8 cellular contexts compared by ENCODE assay signal in the genomic region with DNA sequence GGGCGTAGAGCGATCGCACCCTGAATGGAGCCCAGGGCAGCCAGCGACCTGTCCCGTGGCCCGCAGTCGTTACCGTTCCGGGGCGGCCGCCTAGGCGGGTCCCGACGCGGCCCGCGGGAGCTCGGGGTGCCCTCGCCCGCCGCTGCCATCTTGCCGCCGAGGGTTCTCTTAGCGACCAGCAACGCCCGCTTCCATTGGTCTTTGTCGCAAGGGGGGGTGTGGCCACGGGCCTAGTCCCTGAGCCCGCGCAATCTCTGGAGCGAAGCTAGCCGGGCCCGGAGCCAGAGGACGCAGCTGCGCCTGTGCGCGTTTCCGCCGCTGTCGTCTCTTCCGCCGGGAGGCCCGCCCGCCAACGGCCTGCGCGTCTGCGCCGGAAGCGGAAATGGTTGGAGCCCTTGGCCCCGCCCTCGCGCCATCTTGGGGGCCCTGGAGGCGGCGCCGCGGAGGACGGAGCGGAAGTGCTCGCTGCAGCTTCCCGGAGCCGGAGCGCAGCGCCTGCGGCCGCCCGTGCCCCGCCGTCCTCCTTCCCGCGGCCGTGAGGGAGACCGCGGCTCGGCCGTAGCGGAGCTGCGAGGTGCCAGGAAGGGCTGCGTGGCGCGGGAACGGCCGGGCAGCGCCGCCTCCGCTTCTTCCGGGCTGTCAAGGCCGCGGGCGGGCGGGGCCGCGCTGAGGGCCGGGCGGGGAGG. TPM values are rescaled to one million over a fixed set of nuclear protein-coding genes. Genes with fewer than 3 reads are reported as not detected.
A peak's percentile ranks its signal among the peaks of the same experiment; 100 is the strongest.
DNase-seq lines count a peak whose midpoint lies in the region; ATAC-seq, FAIRE-seq and TF ChIP-seq lines count a peak whose summit lies in the region.

A gene (minus strand): TSS at position 170 of the 686 bp plus-strand sequence. CDS start 21 bp downstream, at position 149.
A gene with protein sequence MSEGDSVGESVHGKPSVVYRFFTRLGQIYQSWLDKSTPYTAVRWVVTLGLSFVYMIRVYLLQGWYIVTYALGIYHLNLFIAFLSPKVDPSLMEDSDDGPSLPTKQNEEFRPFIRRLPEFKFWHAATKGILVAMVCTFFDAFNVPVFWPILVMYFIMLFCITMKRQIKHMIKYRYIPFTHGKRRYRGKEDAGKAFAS (plus strand): TSS at position 457 of the 686 bp plus-strand sequence. CDS start 3,950 bp downstream, outside the sequence.

- H3K27ac ChIP-seq in adipose tissue (ENCODE audit: low read depth, low read length) (peak within 1 kb of the TSS; percentile 51), cardiac muscle cell (peak within 1 kb of the TSS; percentile 87), pancreas (peak within 1 kb of the TSS; percentile 67 to 85 (median 76)), tibial nerve (peak within 1 kb of the TSS; percentile 72 to 89 (median 82))

- peak; percentile 99 for DNase-seq in GM12892 (ENCODE audit: insufficient read length)
- DNase-seq in NCI-H1436 (lab: John Stamatoyannopoulos, UW), result peak; percentile 98
- DNase-seq in SW480 (ENCODE audit: low spot score), result peak; percentile 98
- peak; percentile 99 to 100 for DNase-seq in cardiac muscle cell (ENCODE audit: low read depth in 1 of 2, low spot score in 1 of 2)
- peak; percentile 99 to 100 (median 100) for DNase-seq in pancreas
- peak; percentile 97 for DNase-seq in tibial nerve (ENCODE audit: low spot score in 2 of 2)

- peak; percentile 85 for ATAC-seq in HG02840 (IDR thresholded peaks at IDR 0.05; ENCODE audit: low FRiP score, unreplicated experiment)
- ATAC-seq in pancreas, result peak; percentile 93 to 99 (median 94)

- TF ChIP-seq EP300 in tibial nerve (IDR thresholded peaks at IDR 0.05), result peak; percentile 86 to 99

- H3K27me3 ChIP-seq in cardiac muscle cell (no peaks in the 10 kb centered on the region), pancreas (no peaks in the 10 kb centered on the region), tibial nerve (no peaks in the 10 kb centered on the region)

- intact Hi-C loops in pancreas (cut with DNase I), result no loop called here

- H3K4me1 ChIP-seq in cardiac muscle cell (ENCODE audit: low read depth) (peaks cover 5% of the 10 kb centered on the region), pancreas (peaks cover 17 to 28% (median 25%) of the 10 kb centered on the region in 3 donors), tibial nerve (peaks cover 0 to 49% (median 18%) of the 10 kb centered on the region in 4 donors)

- TF ChIP-seq CTCF in cardiac muscle cell (IDR thresholded peaks at IDR 0.05; ENCODE audit: low read depth, low read length), result no peak
- TF ChIP-seq CTCF in pancreas (IDR thresholded peaks at IDR 0.05), result no peak
- peak in 2 of 5 experiments; percentile 13 to 52 for TF ChIP-seq CTCF in tibial nerve (IDR thresholded peaks at IDR 0.05)

- H3K9me3 ChIP-seq in cardiac muscle cell (ENCODE audit: low read depth) (no peaks in the 10 kb centered on the region), pancreas (no peaks in the 10 kb centered on the region), tibial nerve (no peaks in the 10 kb centered on the region)

- H3K4me3 ChIP-seq in cardiac muscle cell (peak within 1 kb of the TSS; percentile 93), pancreas (peak within 1 kb of the TSS; percentile 76 to 99 (median 90)), tibial nerve (peak within 1 kb of the TSS; percentile 49 to 87 (median 82))

- 0% methylated on average over 64 to 95 of the region's 95 CpGs for WGBS in adipose tissue, 3 donors
- WGBS in pancreas, 2 donors, result 0 to 1% methylated on average over 44 to 95 of the region's 95 CpGs
- 0 to 1% methylated on average over 9 to 24 of the region's 95 CpGs for WGBS in tibial nerve, 2 donors

- FAIRE-seq in GM12892 (lab: Jason Lieb, UNC) (peak; percentile 97), pancreas (lab: Jason Lieb, UNC) (peak; percentile 56)

- peak; percentile 91; the same call in 1 of the 2 replicates for TF ChIP-seq POLR2A in GM12892 (IDR thresholded peaks at IDR 0.05; ENCODE audit: low read depth, low read length)
- TF ChIP-seq POLR2A in tibial nerve (IDR thresholded peaks at IDR 0.05), result peak; percentile 47 to 82

- H3K36me3 ChIP-seq in cardiac muscle cell (peaks cover 8% of the 10 kb centered on the region), pancreas (peaks cover 0 to 7% (median 5%) of the 10 kb centered on the region in 3 donors), tibial nerve (peaks cover 0 to 50% (median 0%) of the 10 kb centered on the region in 3 donors)

RNA-seq across cellular contexts. Expression of the first gene that starts in this region (rescaled TPM):
- polyA plus RNA-seq in GM12892 (2012; ENCODE audit: missing spikeins), result 3.8 TPM
- polyA plus RNA-seq in adipose tissue (1 to 10 TPM; 3.1 to 5.3 (median 3.2) TPM), cardiac muscle cell (10.8 and 20.7 TPM in 2 replicates), pancreas (1 to 10 TPM; 5.2 to 9.3 TPM)
- total RNA-seq in cardiac muscle cell (17.0 and 24.4 TPM in 2 replicates), pancreas (1 to 10 TPM; 4.7 to 8.9 (median 5.2) TPM), tibial nerve (10 to 100 TPM in 3 of 4 donors, 1 to 10 TPM in 1; 8.7 to 21.9 (median 16.1) TPM)

RNA-seq across cellular contexts. Expression of the second gene that starts in this region (rescaled TPM):
- polyA plus RNA-seq in GM12892 (2012; ENCODE audit: missing spikeins), result 91.1 TPM
- polyA plus RNA-seq in adipose tissue (10 to 100 TPM; 54.8 to 89.2 (median 59.0) TPM), cardiac muscle cell (100 and 112 TPM in 2 replicates), pancreas (10 to 100 TPM; 54.8 to 67.6 TPM)
- total RNA-seq in cardiac muscle cell (46.5 and 57.9 TPM in 2 replicates), pancreas (10 to 100 TPM; 58.2 to 84.2 (median 70.9) TPM), tibial nerve (10 to 100 TPM; 56.4 to 76.8 (median 66.8) TPM)

Comparison
In these comparisons a context has a peak if more than half of its experiments do, and no peak if none do; other contexts are left out.
1. Peak in every context shown above with its lines: DNase-seq, ATAC-seq, H3K4me3 ChIP-seq and H3K27ac ChIP-seq.